Comparison of ENCODE assay signal across 22 cellular contexts in the genomic region with DNA sequence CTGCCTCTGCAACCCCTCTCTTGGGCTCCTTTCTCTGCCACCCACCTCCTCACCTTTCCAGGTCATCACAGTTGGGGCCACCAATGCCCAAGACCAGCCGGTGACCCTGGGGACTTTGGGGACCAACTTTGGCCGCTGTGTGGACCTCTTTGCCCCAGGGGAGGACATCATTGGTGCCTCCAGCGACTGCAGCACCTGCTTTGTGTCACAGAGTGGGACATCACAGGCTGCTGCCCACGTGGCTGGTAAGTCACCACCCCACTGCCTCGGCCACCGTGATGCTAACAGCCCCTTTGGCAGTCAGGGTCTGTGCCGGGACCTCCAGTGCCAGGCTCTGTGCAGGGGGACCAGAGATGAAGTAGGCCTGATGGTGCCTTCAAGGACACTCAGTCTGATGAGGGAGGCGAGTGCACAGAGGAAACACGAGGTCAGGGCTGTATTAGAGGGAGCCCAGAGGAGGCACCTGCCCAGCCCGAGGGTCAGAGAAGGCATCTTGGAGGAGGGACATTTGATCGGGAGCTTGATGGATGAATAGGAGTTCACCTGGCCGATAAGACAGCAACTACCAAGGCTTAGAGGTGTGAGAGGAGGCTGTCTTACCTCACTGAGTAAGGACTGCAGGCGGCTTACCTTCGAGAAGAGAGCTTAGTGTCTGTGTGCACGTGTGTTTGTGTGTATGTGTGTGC. TPM values are rescaled to one million over a fixed set of nuclear protein-coding genes. Genes with fewer than 3 reads are reported as not detected.
DNase-seq lines count a peak whose midpoint lies in the region; ATAC-seq, FAIRE-seq and TF ChIP-seq lines count a peak whose summit lies in the region.
"Had no signal": no experiment of that assay in that cellular context is flagged by ENCODE, and none has a peak within 500 bp of the region (broad histone marks: within the 10 kb centered on the region; RNA-seq: fewer than 3 reads in every experiment).

No MANE protein-coding gene starts in this region.

- TF ChIP-seq EP300 in K562 (IDR thresholded peaks at IDR 0.05; ENCODE audit: low read length): no peak
- TF ChIP-seq EP300 in suprapubic skin (IDR thresholded peaks at IDR 0.05): no peak

- no peak overlapping the region for H3K9ac ChIP-seq in K562 (ENCODE audit: insufficient read depth in 1 of 2, low read depth in 2 of 2, low read length in 2 of 2)
- H3K9ac ChIP-seq: BLaER1, KMS-11 had no signal

- TF ChIP-seq CTCF in Panc1 (IDR thresholded peaks at IDR 0.05) (no peak), K562 (IDR thresholded peaks at IDR 0.05 in 2 of 3, conservative IDR thresholded peaks at IDR 0.05 in 1 of 3; ENCODE audit: insufficient read depth in 2 of 3, low read depth in 1 of 3, low read length in 3 of 3) (no peak), suprapubic skin (IDR thresholded peaks at IDR 0.05) (no peak), glutamatergic neuron (IDR thresholded peaks at IDR 0.05; ENCODE audit: partially characterized antibody, unreplicated experiment) (no peak)

- H3K27ac ChIP-seq in Panc1 (ENCODE audit: low read length): no peak overlapping the region
- no peak overlapping the region for H3K27ac ChIP-seq in K562 (ENCODE audit: extremely low read depth, low read depth, low read length)
- H3K27ac ChIP-seq in suprapubic skin: no peak overlapping the region
- H3K27ac ChIP-seq: BLaER1, KMS-11, PC-9 had no signal

- H3K27me3 ChIP-seq in Panc1 (ENCODE audit: control insufficient read depth, insufficient read depth, low read length) (no peaks in the 10 kb centered on the region), K562 (ENCODE audit: control insufficient read depth in 2 of 2, insufficient read depth in 2 of 2, low read length in 2 of 2) (no peaks in the 10 kb centered on the region), suprapubic skin (no peaks in the 10 kb centered on the region)
- H3K27me3 ChIP-seq: BLaER1 had no signal

- H3K4me3 Mint-ChIP-seq in glutamatergic neuron (ENCODE audit: unreplicated experiment): no peak overlapping the region
- H3K4me3 Mint-ChIP-seq: CD4-positive, alpha-beta T cell; HFFc6 had no signal

- TF ChIP-seq RAD21 in K562 (CRISPR knock-in tag; conservative IDR thresholded peaks at IDR 0.05 in 1 of 2, IDR thresholded peaks at IDR 0.05 in 1 of 2): no peak

- ATAC-seq in Panc1 (peak; percentile 24; the same call in 1 of the 2 replicates), K562 (no peak), HG03108 (IDR thresholded peaks at IDR 0.05; ENCODE audit: unreplicated experiment) (no peak), sciatic nerve (no peak)

- no TSS peak for BruUV-seq in Panc1 (replicated peaks; lab: Mats Ljungman, UMichigan)
- BruUV-seq in K562 (replicated peaks; lab: Mats Ljungman, UMichigan): no TSS peak

- H3K27me3 Mint-ChIP-seq in glutamatergic neuron (ENCODE audit: unreplicated experiment): peaks cover 12% of the 10 kb centered on the region
- H3K27me3 Mint-ChIP-seq: CD4-positive, alpha-beta T cell had no signal

- no peaks in the 10 kb centered on the region for H3K36me3 Mint-ChIP-seq in glutamatergic neuron (ENCODE audit: unreplicated experiment)

- no peak overlapping the region for H3K4me3 ChIP-seq in Panc1 (ENCODE audit: low read depth in 2 of 2, low read length in 2 of 2)
- H3K4me3 ChIP-seq in K562: no peak overlapping the region
- H3K4me3 ChIP-seq in suprapubic skin: no peak overlapping the region
- H3K4me3 ChIP-seq: BLaER1, PC-9 had no signal

- H2AFZ ChIP-seq in K562 (ENCODE audit: low read depth, low read length): no peak overlapping the region
- H2AFZ ChIP-seq: PC-9 had no signal

- no peaks in the 10 kb centered on the region; the same call in 2 of the 3 replicates for H3K79me2 ChIP-seq in K562 (ENCODE audit: control insufficient read depth, insufficient read depth, low read length)

- no peak overlapping the region for H3K4me2 ChIP-seq in K562 (ENCODE audit: insufficient read depth, low read length)
- H3K4me2 ChIP-seq: BLaER1, KMS-11, PC-9 had no signal

- intact Hi-C loops in Panc1 (cut with micrococcal nuclease; ENCODE audit: unreplicated experiment): no loop called here
- intact Hi-C loops in K562 (cut with micrococcal nuclease): no loop called here
- intact Hi-C loops in sciatic nerve (cut with DNase I): no loop called here

- H3K9me3 ChIP-seq in Panc1 (ENCODE audit: control insufficient read depth, insufficient read depth, low read depth, low read length): no peaks in the 10 kb centered on the region
- no peaks in the 10 kb centered on the region for H3K9me3 ChIP-seq in K562 (replicated peaks; ENCODE audit: control insufficient read depth, insufficient read depth, low read depth, low read length)
- no peaks in the 10 kb centered on the region for H3K9me3 ChIP-seq in suprapubic skin
- H3K9me3 ChIP-seq: BLaER1 had no signal

- no peak overlapping the region for H3K27ac Mint-ChIP-seq in glutamatergic neuron (ENCODE audit: unreplicated experiment)
- H3K27ac Mint-ChIP-seq: CD4-positive, alpha-beta T cell; HFFc6 had no signal

- H3K4me1 ChIP-seq in Panc1 (ENCODE audit: control insufficient read depth, insufficient read depth, low read length): no peaks in the 10 kb centered on the region
- peaks cover 0 to 3% of the 10 kb centered on the region in 2 experiments; a peak in 1 of 5 replicates for H3K4me1 ChIP-seq in K562 (replicated peaks in 1 of 2; ENCODE audit: control insufficient read depth in 2 of 2, insufficient read depth in 2 of 2, low read length in 2 of 2)
- H3K4me1 ChIP-seq in suprapubic skin: no peaks in the 10 kb centered on the region

- WGBS in K562 (ENCODE audit: insufficient coverage, low coverage, missing lambda C conversion rate): 70% methylated on average over 13 of the region's 15 CpGs
- 93% methylated on average over 12 of the region's 15 CpGs for WGBS in suprapubic skin

- CTCF ChIA-PET in Panc1 (lab: Charles Lee): no interaction called here
- CTCF ChIA-PET in K562 (lab: Yijun Ruan, JAX; ENCODE audit: low intra/inter-chr PET ratio): no interaction called here

- H3K9me3 Mint-ChIP-seq in glutamatergic neuron (ENCODE audit: unreplicated experiment): peaks cover 3% of the 10 kb centered on the region
- H3K9me3 Mint-ChIP-seq: CD4-positive, alpha-beta T cell; HFFc6 had no signal

- H4K20me1 ChIP-seq in K562 (replicated peaks; ENCODE audit: control insufficient read depth, insufficient read depth, low read length): no peaks in the 10 kb centered on the region
- H4K20me1 ChIP-seq: BLaER1 had no signal

- no peak for TF ChIP-seq POLR2A in K562 (conservative IDR thresholded peaks at IDR 0.05)
- no peak for TF ChIP-seq POLR2A in suprapubic skin (IDR thresholded peaks at IDR 0.05)

- POLR2A ChIA-PET in Panc1 (lab: Charles Lee) (no interaction called here), K562 (lab: Yijun Ruan, JAX) (interaction anchor here (0.8 to 1.6 kb wide), 6 partner anchors 9 to 57 kb away, joined by 3 to 5 read pairs (median 4); no protein-coding TSS in a partner anchor)

- FAIRE-seq in K562 (lab: Jason Lieb, UNC): no peak
- FAIRE-seq: H54 had no signal

- peaks cover 6% of the 10 kb centered on the region for H3K4me1 Mint-ChIP-seq in glutamatergic neuron (ENCODE audit: low read depth, unreplicated experiment)

- H3K36me3 ChIP-seq in Panc1 (ENCODE audit: control insufficient read depth, insufficient read depth, low read length) (no peaks in the 10 kb centered on the region), K562 (ENCODE audit: control insufficient read depth, insufficient read depth, low read length) (peaks cover 93% of the 10 kb centered on the region; the same call in 2 of the 3 replicates), suprapubic skin (no peaks in the 10 kb centered on the region)
- H3K36me3 ChIP-seq: BLaER1 had no signal

- no peak for DNase-seq in Panc1 (ENCODE audit: low read depth, low spot score)
- no peak for DNase-seq in K562 (ENCODE audit: extremely low read depth in 1 of 4, low spot score in 3 of 4)
- DNase-seq in mesenteric fat pad (ENCODE audit: low spot score): peak; percentile 88
- DNase-seq in suprapubic skin (ENCODE audit: low spot score in 2 of 2): peak; percentile 45 to 50
- DNase-seq in sciatic nerve (ENCODE audit: low spot score): no peak
- no peak for DNase-seq in glutamatergic neuron
- DNase-seq: COR-L47, DMS79, HFFc6, NCI-H1092 treated with DMSO at 0.1 percent for 48 hours, NCI-H146, NCI-H2029 treated with DMSO at 0.1 percent for 48 hours, NCI-H226, NCI-H510A treated with DMSO at 0.1 percent for 48 hours, NCI-H748 treated with DMSO at 0.1 percent for 48 hours, PC-9 had no signal

- in situ Hi-C loops in Panc1 (cut with HindIII; ENCODE audit: low pct_unique_long_range_greater_than_20kb, low sequenced_read_pairs) (no loop called here), K562 (cut with MboI) (no loop called here)

- H3K9me1 ChIP-seq in K562 (ENCODE audit: control insufficient read depth, insufficient read depth, low read length): no peaks in the 10 kb centered on the region

RNA-seq across cellular contexts. Expression of gene PCSK9, which starts 18.1 kb away (rescaled TPM):
- total RNA-seq in Panc1 (2021; ENCODE audit: unreplicated experiment) (0.26 TPM), K562 (2014; rRNA removed) (46.0 and 70.3 TPM in 2 replicates), K562 (2014; rRNA removed; fragmentation: Illumina TruSeq; extraction: Trizol) (6.6 and 10.2 TPM in 2 replicates), K562 (2015; rRNA removed; fragmentation: Illumina TruSeq; extraction: Trizol) (24.7 and 26.1 TPM in 2 replicates), K562 (2021) (58.6 and 66.9 TPM in 2 replicates), mesenteric fat pad (0.26 TPM), suprapubic skin (1 to 10 TPM in 1 of 4 donors, under 1 TPM in 3; 0.24 to 1.5 (median 0.36) TPM), sciatic nerve (8.6 TPM), glutamatergic neuron (ENCODE audit: unreplicated experiment) (2.1 TPM)
- polyA plus RNA-seq in Panc1 (2012; ENCODE audit: insufficient read length): 0.08 TPM
- total RNA-seq in K562 (2011; cell fraction: chromatin; rRNA removed; ENCODE audit: low replicate concordance): 22.6 and 51.1 TPM in 2 replicates
- total RNA-seq in K562 (2011; cell fraction: nucleolus; rRNA removed): 61.6 and 67.9 TPM in 2 replicates
- total RNA-seq in K562 (2011; cell fraction: nucleoplasm; rRNA removed): 42.1 and 42.2 TPM in 2 replicates
- polyA plus RNA-seq in K562 (2011; rRNA removed) (11.2 and 55.2 TPM in 2 replicates), K562 (2014; fragmentation: Illumina TruSeq; extraction: Trizol) (25.7 and 32.4 TPM in 2 replicates), K562 (2014; fragmentation: Nextera tagmentation; extraction: Ambion mirVana) (1 to 10 TPM; 3.2 to 4.3 TPM), K562 (2014; rRNA removed) (37.9 and 43.9 TPM in 2 replicates)
- polyA plus RNA-seq in K562 (2011; cell fraction: cytosol; rRNA removed): 21.6 and 35.4 TPM in 2 replicates
- 69.1 and 116 TPM in 2 replicates for polyA plus RNA-seq in K562 (2011; cell fraction: nucleus; rRNA removed)
- 80.4 and 94.8 TPM in 2 replicates for polyA plus RNA-seq in K562 (2012)
- 7.4 and 16.4 TPM in 2 replicates for polyA minus RNA-seq in K562 (2011; rRNA and poly(A)+ RNA removed)
- polyA minus RNA-seq in K562 (2011; cell fraction: cytosol; rRNA and poly(A)+ RNA removed): 12.9 and 44.1 TPM in 2 replicates
- 17.9 and 38.1 TPM in 2 replicates for polyA minus RNA-seq in K562 (2011; cell fraction: nucleus; rRNA and poly(A)+ RNA removed)
- total RNA-seq: CD4-positive, alpha-beta T cell had no signal

RNA-seq across cellular contexts. Expression of gene BSND, which starts 58.7 kb away (rescaled TPM):
- total RNA-seq in Panc1 (2021; ENCODE audit: unreplicated experiment) (not detected), K562 (2014; rRNA removed) (not detected in 2 replicates), K562 (2014; rRNA removed; fragmentation: Illumina TruSeq; extraction: Trizol) (not detected in 2 replicates), K562 (2015; rRNA removed; fragmentation: Illumina TruSeq; extraction: Trizol) (not detected in 2 replicates), K562 (2021) (not detected in 2 replicates), mesenteric fat pad (not detected), suprapubic skin (not detected), sciatic nerve (not detected), glutamatergic neuron (ENCODE audit: unreplicated experiment) (not detected)
- polyA plus RNA-seq in Panc1 (2012; ENCODE audit: insufficient read length): not detected
- total RNA-seq in K562 (2011; cell fraction: chromatin; rRNA removed; ENCODE audit: low replicate concordance): not detected in 2 replicates
- not detected in 2 replicates for total RNA-seq in K562 (2011; cell fraction: nucleolus; rRNA removed)
- total RNA-seq in K562 (2011; cell fraction: nucleoplasm; rRNA removed): not detected in 2 replicates
- polyA plus RNA-seq in K562 (2011; rRNA removed) (not detected in 2 replicates), K562 (2014; fragmentation: Illumina TruSeq; extraction: Trizol) (not detected in 2 replicates), K562 (2014; fragmentation: Nextera tagmentation; extraction: Ambion mirVana) (not detected), K562 (2014; rRNA removed) (not detected in 2 replicates)
- 0.01 TPM in 1 of 2 replicates, not detected in the other for polyA plus RNA-seq in K562 (2011; cell fraction: cytosol; rRNA removed)
- polyA plus RNA-seq in K562 (2011; cell fraction: nucleus; rRNA removed): not detected in 2 replicates
- polyA plus RNA-seq in K562 (2012): 0.01 TPM in 1 of 2 replicates, not detected in the other
- polyA minus RNA-seq in K562 (2011; rRNA and poly(A)+ RNA removed): not detected in 2 replicates
- polyA minus RNA-seq in K562 (2011; cell fraction: cytosol; rRNA and poly(A)+ RNA removed): not detected in 2 replicates
- not detected in 2 replicates for polyA minus RNA-seq in K562 (2011; cell fraction: nucleus; rRNA and poly(A)+ RNA removed)
- total RNA-seq: CD4-positive, alpha-beta T cell; HFFc6; HT1080 had no signal

Comparison
In these comparisons a context has a peak if more than half of its experiments do, and no peak if none do; other contexts are left out.
1. DNase-seq: peak in mesenteric fat pad (single experiment) and suprapubic skin (2 of 2); none in Panc1 (single experiment), K562 (0 of 4), sciatic nerve (single experiment) and glutamatergic neuron (single experiment).